In the genomic region with DNA sequence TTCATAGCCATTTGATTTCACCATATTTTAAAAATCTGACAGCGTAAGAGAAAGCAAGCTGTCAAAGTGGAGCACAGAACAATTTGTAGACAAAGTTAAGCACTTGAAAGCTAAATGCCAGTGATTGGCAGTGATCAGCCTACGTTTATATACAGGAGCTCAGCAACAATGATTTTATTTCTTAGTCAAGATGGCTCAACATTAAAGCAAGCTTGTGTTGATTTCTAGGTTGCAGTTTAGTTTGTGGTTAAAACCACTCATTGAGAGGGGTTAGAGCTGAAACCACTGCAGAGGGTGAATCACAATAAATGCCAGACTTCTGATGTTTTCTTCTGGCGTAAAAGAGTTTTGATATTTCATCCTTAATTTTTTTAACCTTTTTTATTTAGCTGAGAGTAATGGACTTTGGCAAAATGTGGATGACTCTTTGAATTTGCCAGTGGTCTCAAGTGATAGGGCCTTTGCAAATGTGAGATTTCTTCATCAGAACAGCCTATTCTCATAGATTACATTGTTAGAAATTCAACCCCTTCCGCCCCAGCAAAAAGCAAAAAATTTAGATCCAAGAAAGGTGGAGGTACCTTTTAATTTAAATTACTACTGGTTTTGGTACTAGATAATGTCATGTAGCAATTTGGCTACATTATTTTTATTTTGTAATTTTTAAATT, we compare ENCODE assay signal across 9 cellular contexts.
A peak's percentile ranks its signal among the peaks of the same experiment; 100 is the strongest.
DNase-seq lines count a peak whose midpoint lies in the region; ATAC-seq, FAIRE-seq and TF ChIP-seq lines count a peak whose summit lies in the region.
"Had no signal": no experiment of that assay in that cellular context is flagged by ENCODE, and none has a peak within 500 bp of the region (broad histone marks: within the 10 kb centered on the region; RNA-seq: fewer than 3 reads in every experiment).

No MANE protein-coding gene starts in this region.

- H3K27me3 ChIP-seq in brain microvascular endothelial cell (replicated peaks) (no peaks in the 10 kb centered on the region), right lobe of liver (no peaks in the 10 kb centered on the region), right cardiac atrium (ENCODE audit: control insufficient read depth, insufficient read depth) (no peaks in the 10 kb centered on the region)

- TF ChIP-seq POLR2A in right lobe of liver (IDR thresholded peaks at IDR 0.05), result no peak

- 81% methylated on average over 4 of the region's 4 CpGs for WGBS in right lobe of liver (ENCODE audit: insufficient coverage, low coverage, low lambda C conversion rate, missing lambda C conversion rate)
- WGBS in right cardiac atrium, result 83% methylated on average over 4 of the region's 4 CpGs

- DNase-seq in activated CD8-positive, alpha-beta memory T cell treated with anti-CD3 and anti-CD28 coated beads, Interleukin-2, amount 50 U/mL, for 1 hour (ENCODE audit: extremely low read depth), result peak; percentile 1
- no peak for DNase-seq in activated CD8-positive, alpha-beta memory T cell treated with anti-CD3 and anti-CD28 coated beads for 24 hours
- DNase-seq in HTR-8/SVneo (ENCODE audit: insufficient read length, low spot score) (peak; percentile 7), brain microvascular endothelial cell (peak; percentile 70), skeletal muscle cell (ENCODE audit: low read depth) (peak; percentile 69), right lobe of liver (no peak), NCI-H1930 (lab: John Stamatoyannopoulos, UW) (no peak), right cardiac atrium (no peak)

- H3K27ac ChIP-seq in brain microvascular endothelial cell (no peak overlapping the region), right lobe of liver (no peak overlapping the region), right cardiac atrium (ENCODE audit: low read length) (no peak overlapping the region)
- H3K27ac ChIP-seq: C4-2B had no signal

- in situ Hi-C loops in brain microvascular endothelial cell (cut with HindIII; ENCODE audit: low pct_ligation_motif_present, low sequenced_read_pairs), result no loop called here

- no peaks in the 10 kb centered on the region for H3K36me3 ChIP-seq in brain microvascular endothelial cell (replicated peaks)
- H3K36me3 ChIP-seq in right lobe of liver, result no peaks in the 10 kb centered on the region

- intact Hi-C loops in right lobe of liver (cut with DNase I) (no loop called here), right cardiac atrium (cut with DNase I) (no loop called here)

- no peak overlapping the region for H3K4me3 ChIP-seq in brain microvascular endothelial cell (ENCODE audit: low read depth, low read length)
- no peak overlapping the region for H3K4me3 ChIP-seq in skeletal muscle cell (ENCODE audit: low read depth, low read length)
- no peak overlapping the region for H3K4me3 ChIP-seq in right lobe of liver
- no peak overlapping the region for H3K4me3 ChIP-seq in right cardiac atrium (ENCODE audit: low read length)

- H3K9me3 ChIP-seq in right lobe of liver, result no peaks in the 10 kb centered on the region
- H3K9me3 ChIP-seq in right cardiac atrium (ENCODE audit: control insufficient read depth, low read length), result no peaks in the 10 kb centered on the region

- ATAC-seq in right lobe of liver, result no peak
- no peak for ATAC-seq in right cardiac atrium

- no peak for FAIRE-seq in HTR-8/SVneo (lab: Jason Lieb, UNC)

- H3K4me1 ChIP-seq in right lobe of liver, result no peaks in the 10 kb centered on the region
- no peaks in the 10 kb centered on the region for H3K4me1 ChIP-seq in right cardiac atrium (ENCODE audit: control insufficient read depth, insufficient read depth, low read length)

- TF ChIP-seq CTCF in brain microvascular endothelial cell (IDR thresholded peaks at IDR 0.05; ENCODE audit: low read depth, low read length, missing control alignments) (no peak), right lobe of liver (IDR thresholded peaks at IDR 0.05) (no peak)

Comparison
In these comparisons a context has a peak if more than half of its experiments do, and no peak if none do; other contexts are left out.
1. DNase-seq: peak in activated CD8-positive, alpha-beta memory T cell treated with anti-CD3 and anti-CD28 coated beads, Interleukin-2, amount 50 U/mL, for 1 hour (single experiment), HTR-8/SVneo (single experiment), brain microvascular endothelial cell (single experiment) and skeletal muscle cell (single experiment); none in activated CD8-positive, alpha-beta memory T cell treated with anti-CD3 and anti-CD28 coated beads for 24 hours (single experiment), right lobe of liver (0 of 3), NCI-H1930 (0 of 2) and right cardiac atrium (0 of 3).